26 cellular contexts compared by ENCODE assay signal in the genomic region with DNA sequence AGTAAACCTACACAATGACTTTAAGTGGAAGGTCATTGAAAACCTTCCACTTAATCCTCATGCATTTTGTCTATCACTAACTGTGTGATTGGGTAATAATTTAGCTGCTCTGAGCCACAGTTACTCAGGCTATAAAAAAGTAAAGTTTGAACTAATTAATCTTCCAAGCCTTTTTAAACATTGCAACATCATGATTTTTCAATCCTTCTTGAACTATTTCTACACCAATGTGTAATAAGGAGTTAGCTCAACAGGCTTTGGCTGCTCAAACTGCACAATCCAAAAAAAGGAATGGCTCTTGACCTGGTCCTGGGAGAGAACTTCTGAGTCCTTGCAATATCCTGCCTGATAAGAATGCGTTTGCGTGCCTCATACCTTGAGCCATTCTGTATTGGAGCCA. TPM values are rescaled to one million over a fixed set of nuclear protein-coding genes. Genes with fewer than 3 reads are reported as not detected.
DNase-seq lines count a peak whose midpoint lies in the region; ATAC-seq and TF ChIP-seq lines count a peak whose summit lies in the region.
"Had no signal": no experiment of that assay in that cellular context is flagged by ENCODE, and none has a peak within 500 bp of the region (broad histone marks: within the 10 kb centered on the region; RNA-seq: fewer than 3 reads in every experiment).

No MANE protein-coding gene starts in this region.

- in situ Hi-C loops in IMR-90 (cut with MboI; ENCODE audit: low sequenced_read_pairs) = no loop called here

- no peak overlapping the region for H4K91ac ChIP-seq in IMR-90 (ENCODE audit: insufficient read depth, low read depth, low read length)

- H3K9me3 ChIP-seq in IMR-90 (ENCODE audit: control insufficient read depth, insufficient read depth, low read length) (no peaks in the 10 kb centered on the region), lung (ENCODE audit: control insufficient read depth in 2 of 2, insufficient read depth in 1 of 2, low read length in 1 of 2) (peaks cover 0 to 1% of the 10 kb centered on the region in 2 donors)
- H3K9me3 ChIP-seq: neutrophil, SK-N-SH, transverse colon had no signal

- H2BK15ac ChIP-seq in IMR-90 (ENCODE audit: low read depth, low read length) = no peak overlapping the region

- TF ChIP-seq CTCF in AG09309 (IDR thresholded peaks at IDR 0.05; ENCODE audit: control insufficient read depth, insufficient read depth, low read depth, low read length, missing control alignments) = no peak
- no peak for TF ChIP-seq CTCF in IMR-90 (conservative IDR thresholded peaks at IDR 0.05; ENCODE audit: low read depth, low read length)
- TF ChIP-seq CTCF in epithelial cell of proximal tubule (conservative IDR thresholded peaks at IDR 0.05; ENCODE audit: low read depth, low read length) = no peak
- TF ChIP-seq CTCF in lung (IDR thresholded peaks at IDR 0.05; ENCODE audit: control extremely low read depth, extremely low read depth) = no peak

- dilution Hi-C loops in IMR-90 (cut with HindIII; ENCODE audit: low sequenced_read_pairs, unreplicated experiment) = no loop called here

- H2BK120ac ChIP-seq in IMR-90 (ENCODE audit: low read depth, low read length) = no peak overlapping the region

- no peak overlapping the region for H3K14ac ChIP-seq in IMR-90 (replicated peaks; ENCODE audit: low read depth, low read length)

- no peak overlapping the region for H2AFZ ChIP-seq in IMR-90 (replicated peaks; ENCODE audit: low read length, poor library complexity)

- H3K27me3 ChIP-seq in IMR-90 (ENCODE audit: control insufficient read depth, insufficient read depth, low read length) = no peaks in the 10 kb centered on the region; the same call in 1 of the 2 replicates
- H3K27me3 ChIP-seq in lung (ENCODE audit: control insufficient read depth, insufficient read depth) = no peaks in the 10 kb centered on the region
- H3K27me3 ChIP-seq: transverse colon had no signal

- H3K56ac ChIP-seq in IMR-90 (ENCODE audit: extremely low read depth, insufficient read depth, low read length) = no peak overlapping the region

- H2AK5ac ChIP-seq in IMR-90 (ENCODE audit: low read depth, low read length) = peak overlapping the region; percentile 53

- H3K4me1 ChIP-seq in IMR-90 (ENCODE audit: control insufficient read depth, insufficient read depth, low read length) (peaks cover 6% of the 10 kb centered on the region), lung (ENCODE audit: control insufficient read depth in 2 of 2, insufficient read depth in 2 of 2, low read length in 2 of 2) (no peaks in the 10 kb centered on the region)

- H3K4me2 ChIP-seq in IMR-90 (ENCODE audit: low read depth, low read length) = peak overlapping the region; percentile 52; the same call in 1 of the 2 replicates
- H3K4me2 ChIP-seq: SK-N-SH had no signal

- intact Hi-C loops in IMR-90 (cut with micrococcal nuclease) = loop anchor here (5.0 kb wide), 2 partner anchors 161 to 246 kb away; a partner anchor contains a TSS

- peak overlapping the region; percentile 61 for H3K18ac ChIP-seq in IMR-90 (ENCODE audit: low read depth, low read length)

- H3K23ac ChIP-seq in IMR-90 (ENCODE audit: low read depth, low read length) = no peak overlapping the region

- H4K5ac ChIP-seq in IMR-90 (ENCODE audit: low read depth, low read length) = peak overlapping the region; percentile 37; the same call in 1 of the 2 replicates

- H3K27ac ChIP-seq in IMR-90 (ENCODE audit: insufficient read depth, low read length) (no peak overlapping the region), lung (ENCODE audit: low read depth in 1 of 2, low read length in 1 of 2) (peak overlapping the region in 1 of 2 donors; percentile 85)
- H3K27ac ChIP-seq: neutrophil, transverse colon had no signal

- no peak overlapping the region for H3K4ac ChIP-seq in IMR-90 (ENCODE audit: low read depth, low read length)

- no peaks in the 10 kb centered on the region for H3K9me1 ChIP-seq in IMR-90 (ENCODE audit: insufficient read depth, low read length)

- TF ChIP-seq POLR2A in IMR-90 (IDR thresholded peaks at IDR 0.05; ENCODE audit: low read depth, low read length) = no peak

- no peaks in the 10 kb centered on the region for H3K79me1 ChIP-seq in IMR-90 (ENCODE audit: low read depth in 1 of 2, low read length in 2 of 2)

- H2BK5ac ChIP-seq in IMR-90 (ENCODE audit: low read depth, low read length, poor library complexity, severe bottlenecking) = no peak overlapping the region

- H3K36me3 ChIP-seq in IMR-90 (ENCODE audit: control insufficient read depth, insufficient read depth, low read length) (no peaks in the 10 kb centered on the region), lung (ENCODE audit: control insufficient read depth in 2 of 2, insufficient read depth in 2 of 2, low read length in 2 of 2) (no peaks in the 10 kb centered on the region)
- H3K36me3 ChIP-seq: neutrophil, transverse colon had no signal

- no TSS peak for BruUV-seq in IMR-90 (replicated peaks; lab: Mats Ljungman, UMichigan)

- DNase-seq in AG09309 (ENCODE audit: low read depth) (peak; percentile 54), IMR-90 (peak; percentile 27), epithelial cell of proximal tubule (ENCODE audit: low read depth) (peak; percentile 33), lung (ENCODE audit: low spot score) (peak; percentile 48), COR-L47 (lab: John Stamatoyannopoulos, UW) (no peak), AG08396 (ENCODE audit: low spot score) (no peak)
- DNase-seq: ACHN; activated CD8-positive, alpha-beta memory T cell treated with anti-CD3 and anti-CD28 coated beads, Interleukin-2, amount 10 ng/mL, durations not matched to agents 7 days and 5 days; activated gamma-delta T cell treated with Interleukin-2 at 50 U/mL for 16 hours; amygdala; CD8-positive, alpha-beta T cell; DMS79; effector CD8-positive, alpha-beta T cell; hypothalamus; Karpas-422; NCI-H1417 treated with DMSO at 0.1 percent for 48 hours; NCI-H2171 treated with DMSO at 0.1 percent for 48 hours; NCI-H774; SK-N-SH; stimulated activated naive CD4-positive, alpha-beta T cell; T-helper 9 cell; transverse colon had no signal

- CTCF ChIA-PET in IMR-90 (lab: Yijun Ruan, JAX) = interaction anchor here (0.7 to 1.0 kb wide), 3 partner anchors 160 to 261 kb away, joined by 3 to 4 read pairs (median 3); no protein-coding TSS in a partner anchor

- no peak for TF ChIP-seq RAD21 in IMR-90 (IDR thresholded peaks at IDR 0.05; ENCODE audit: low read length)

- POLR2A ChIA-PET in IMR-90 (lab: Charles Lee; ENCODE audit: unreplicated experiment) = interaction anchor here (0.5 kb wide), 1 partner anchor 231 kb away, joined by 4 read pairs; no protein-coding TSS in a partner anchor

- H4K8ac ChIP-seq in IMR-90 (ENCODE audit: low read depth in 2 of 2, low read length in 2 of 2) = no peak overlapping the region

- no peak overlapping the region for H3K9ac ChIP-seq in IMR-90 (ENCODE audit: low read depth, low read length)
- H3K9ac ChIP-seq: SK-N-SH had no signal

- H2AK9ac ChIP-seq in IMR-90 (replicated peaks; ENCODE audit: low read depth, low read length, poor library complexity) = no peak overlapping the region

- 0 out of 2 replicates have a peak, but pooled peaks have one; percentile 7 for ATAC-seq in IMR-90 (ENCODE audit: low read depth)
- ATAC-seq in lung (ENCODE audit: insufficient read depth, low FRiP score) = peak; percentile 69
- ATAC-seq in HG03457 (IDR thresholded peaks at IDR 0.05; ENCODE audit: unreplicated experiment) = no peak
- no peak for ATAC-seq in GM19328 (IDR thresholded peaks at IDR 0.05; ENCODE audit: unreplicated experiment)
- ATAC-seq: activated CD8-positive, alpha-beta memory T cell treated with anti-CD3 and anti-CD28 coated beads, Interleukin-2, amount 10 ng/mL, durations not matched to agents 7 days and 5 days; CD8-positive, alpha-beta T cell had no signal

- no CpG with 5 or more reads among the region's 2 CpGs for WGBS in IMR-90 (ENCODE audit: extremely low coverage in 2 of 2, insufficient read length in 1 of 2), 2 experiments
- WGBS in lung, 2 donors = 50 to 60% methylated on average over 2 of the region's 2 CpGs

- H4K20me1 ChIP-seq in IMR-90 (ENCODE audit: insufficient read depth, low read length) = no peaks in the 10 kb centered on the region

- H3K4me3 ChIP-seq in AG09309 (ENCODE audit: control insufficient read depth, low read depth, low read length) = no peak overlapping the region
- H3K4me3 ChIP-seq in IMR-90 (ENCODE audit: insufficient read depth, low read depth, low read length) = no peak overlapping the region
- no peak overlapping the region for H3K4me3 ChIP-seq in epithelial cell of proximal tubule (ENCODE audit: low read depth, low read length)
- H3K4me3 ChIP-seq in lung = no peak overlapping the region
- H3K4me3 ChIP-seq: transverse colon had no signal

- H2BK20ac ChIP-seq in IMR-90 (ENCODE audit: low read depth, low read length) = no peak overlapping the region

TF ChIP-seq in IMR-90, 13 proteins besides CTCF, POLR2A, EP300 and RAD21 (continues in another document):
- TF ChIP-seq, protein P1, sequence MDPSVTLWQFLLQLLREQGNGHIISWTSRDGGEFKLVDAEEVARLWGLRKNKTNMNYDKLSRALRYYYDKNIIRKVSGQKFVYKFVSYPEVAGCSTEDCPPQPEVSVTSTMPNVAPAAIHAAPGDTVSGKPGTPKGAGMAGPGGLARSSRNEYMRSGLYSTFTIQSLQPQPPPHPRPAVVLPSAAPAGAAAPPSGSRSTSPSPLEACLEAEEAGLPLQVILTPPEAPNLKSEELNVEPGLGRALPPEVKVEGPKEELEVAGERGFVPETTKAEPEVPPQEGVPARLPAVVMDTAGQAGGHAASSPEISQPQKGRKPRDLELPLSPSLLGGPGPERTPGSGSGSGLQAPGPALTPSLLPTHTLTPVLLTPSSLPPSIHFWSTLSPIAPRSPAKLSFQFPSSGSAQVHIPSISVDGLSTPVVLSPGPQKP (IDR thresholded peaks at IDR 0.05; ENCODE audit: borderline replicate concordance, low read depth, low read length) = no peak
- TF ChIP-seq CEBPB (IDR thresholded peaks at IDR 0.05; ENCODE audit: low read depth, low read length) = peak; percentile 59
- TF ChIP-seq, protein P2, sequence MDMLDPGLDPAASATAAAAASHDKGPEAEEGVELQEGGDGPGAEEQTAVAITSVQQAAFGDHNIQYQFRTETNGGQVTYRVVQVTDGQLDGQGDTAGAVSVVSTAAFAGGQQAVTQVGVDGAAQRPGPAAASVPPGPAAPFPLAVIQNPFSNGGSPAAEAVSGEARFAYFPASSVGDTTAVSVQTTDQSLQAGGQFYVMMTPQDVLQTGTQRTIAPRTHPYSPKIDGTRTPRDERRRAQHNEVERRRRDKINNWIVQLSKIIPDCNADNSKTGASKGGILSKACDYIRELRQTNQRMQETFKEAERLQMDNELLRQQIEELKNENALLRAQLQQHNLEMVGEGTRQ (IDR thresholded peaks at IDR 0.05; ENCODE audit: low read depth, low read length) = no peak
- TF ChIP-seq MAFK (IDR thresholded peaks at IDR 0.05; ENCODE audit: low read depth, low read length) = no peak
- no peak for TF ChIP-seq SMC3 (IDR thresholded peaks at IDR 0.05; ENCODE audit: low read depth, low read length)
- no peak for TF ChIP-seq CHD1 (IDR thresholded peaks at IDR 0.05; ENCODE audit: low read depth, low read length)

RNA-seq across cellular contexts. Expression of a gene that starts 34.8 kb away (rescaled TPM):
- total RNA-seq in IMR-90 (2012; rRNA removed) (under 0.01 TPM in 2 replicates), epithelial cell of proximal tubule (under 0.01 and 0.07 TPM in 2 replicates), lung (10 to 100 TPM; 16.5 to 24.1 TPM)
- polyA plus RNA-seq in IMR-90 (2012; rRNA removed) (0.03 TPM in 1 of 2 replicates, not detected in the other), lung (1 to 10 TPM; 5.6 to 5.7 TPM)
- 0.01 and 0.02 TPM in 2 replicates for polyA plus RNA-seq in IMR-90 (2012; cell fraction: cytosol; rRNA removed)
- polyA plus RNA-seq in IMR-90 (2012; cell fraction: nucleus; rRNA removed; ENCODE audit: low replicate concordance) = 0.01 TPM in 1 of 2 replicates, not detected in the other
- total RNA-seq: activated CD8-positive, alpha-beta memory T cell treated with anti-CD3 and anti-CD28 coated beads, Interleukin-2, amount 10 ng/mL, durations not matched to agents 7 days and 5 days; HT-29 had no signal

Comparison
In these comparisons a context has a peak if more than half of its experiments do, and no peak if none do; other contexts are left out.
1. DNase-seq: peak in AG09309 (single experiment), IMR-90 (single experiment), epithelial cell of proximal tubule (single experiment) and lung (single experiment); none in COR-L47 (single experiment) and AG08396 (single experiment).
2. ATAC-seq: peak in IMR-90 (single experiment) and lung (single experiment); none in HG03457 (single experiment) and GM19328 (single experiment).
3. RNA of a gene that starts 34.8 kb away (total RNA-seq): 16.5 to 24.1 TPM in lung; under 0.01 TPM in IMR-90 and under 0.01 to 0.07 TPM in epithelial cell of proximal tubule; every median in the first group is over 10 times any median in the second.